ENCODE assay signal across 9 cellular contexts in the genomic region with DNA sequence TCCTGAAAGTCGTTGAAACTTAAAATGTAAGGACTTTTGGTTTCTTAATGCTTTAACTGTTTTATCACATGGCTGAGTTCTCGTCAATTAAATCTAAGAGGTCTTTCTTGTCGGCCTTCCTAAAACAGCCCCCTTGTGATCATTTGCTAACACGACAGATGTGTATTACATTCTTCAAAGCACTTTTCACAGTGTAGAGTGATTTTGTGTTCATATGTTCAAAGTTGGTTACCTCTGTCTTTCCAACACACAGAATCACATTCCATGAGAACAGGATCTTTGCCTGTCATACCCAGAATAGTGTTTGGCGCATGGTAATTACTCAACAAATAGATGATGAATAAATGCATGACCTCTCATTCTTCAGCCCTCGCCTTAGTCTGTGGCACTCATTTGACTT. TPM values are rescaled to one million over a fixed set of nuclear protein-coding genes. Genes with fewer than 3 reads are reported as not detected.
DNase-seq lines count a peak whose midpoint lies in the region; ATAC-seq and TF ChIP-seq lines count a peak whose summit lies in the region.
"Had no signal": no experiment of that assay in that cellular context is flagged by ENCODE, and none has a peak within 500 bp of the region (broad histone marks: within the 10 kb centered on the region; RNA-seq: fewer than 3 reads in every experiment).

No MANE protein-coding gene starts in this region.

- H3K9me3 Mint-ChIP-seq in progenitor cell of endocrine pancreas (ENCODE audit: low read depth), result no peaks in the 10 kb centered on the region
- H3K9me3 Mint-ChIP-seq: IgD-negative memory B cell had no signal

- no peaks in the 10 kb centered on the region for H3K9me3 ChIP-seq in ES-I3 (ENCODE audit: control insufficient read depth, insufficient read depth, low read length)

- H3K27me3 Mint-ChIP-seq in progenitor cell of endocrine pancreas, result no peaks in the 10 kb centered on the region
- H3K27me3 Mint-ChIP-seq: IgD-negative memory B cell had no signal

- H3K4me3 Mint-ChIP-seq in progenitor cell of endocrine pancreas (ENCODE audit: low read depth), result no peak overlapping the region
- H3K4me3 Mint-ChIP-seq: IgD-negative memory B cell had no signal

- H3K36me3 Mint-ChIP-seq in progenitor cell of endocrine pancreas (ENCODE audit: insufficient read depth), result no peaks in the 10 kb centered on the region

- H3K4me1 ChIP-seq in ES-I3 (ENCODE audit: insufficient read depth, low read length), result peaks cover 4% of the 10 kb centered on the region; the same call in 1 of the 2 replicates

- H3K9ac ChIP-seq in ES-I3 (ENCODE audit: low read depth, low read length), result peak overlapping the region; percentile 83

- ATAC-seq in HG03039 (IDR thresholded peaks at IDR 0.05; ENCODE audit: unreplicated experiment) (no peak), GM19452 (IDR thresholded peaks at IDR 0.05; ENCODE audit: unreplicated experiment) (no peak)

- peaks cover 1% of the 10 kb centered on the region for H3K4me1 Mint-ChIP-seq in progenitor cell of endocrine pancreas (ENCODE audit: low read depth)

- TF ChIP-seq CTCF in progenitor cell of endocrine pancreas (IDR thresholded peaks at IDR 0.05; ENCODE audit: unreplicated experiment), result peak; percentile 42

- H3K36me3 ChIP-seq in ES-I3 (ENCODE audit: insufficient read depth, low read length), result no peaks in the 10 kb centered on the region

- H3K27ac Mint-ChIP-seq in progenitor cell of endocrine pancreas, result no peak overlapping the region
- H3K27ac Mint-ChIP-seq: IgD-negative memory B cell had no signal

- DNase-seq in NCI-H146 (lab: John Stamatoyannopoulos, UW) (peak; percentile 3), epidermal melanocyte (ENCODE audit: insufficient read length, low spot score) (peak; percentile 46), progenitor cell of endocrine pancreas (ENCODE audit: low spot score, unreplicated experiment) (no peak)
- no peak for DNase-seq in NK-92 treated with Interleukin-12 subunit alpha and Interleukin-12 subunit beta, amount 100 ng/mL, for 24 hours (lab: John Stamatoyannopoulos, UW)
- no peak for DNase-seq in stimulated activated CD4-positive, alpha-beta T cell treated with anti-CD3 and anti-CD28 coated beads, Interleukin-4, amount 100 ng/mL, for 1 hour

RNA-seq across cellular contexts. Expression of gene GTF2F2, which starts 1.1 kb away (rescaled TPM):
- total RNA-seq in progenitor cell of endocrine pancreas, result 22.5 and 24.8 TPM in 2 replicates

Comparison
In these comparisons a context has a peak if more than half of its experiments do, and no peak if none do; other contexts are left out.
1. DNase-seq: peak in NCI-H146 (single experiment) and epidermal melanocyte (single experiment); none in progenitor cell of endocrine pancreas (single experiment), NK-92 treated with Interleukin-12 subunit alpha and Interleukin-12 subunit beta, amount 100 ng/mL, for 24 hours (single experiment) and stimulated activated CD4-positive, alpha-beta T cell treated with anti-CD3 and anti-CD28 coated beads, Interleukin-4, amount 100 ng/mL, for 1 hour (single experiment).